ENCODE assay signal across 6 cellular contexts in the genomic region with DNA sequence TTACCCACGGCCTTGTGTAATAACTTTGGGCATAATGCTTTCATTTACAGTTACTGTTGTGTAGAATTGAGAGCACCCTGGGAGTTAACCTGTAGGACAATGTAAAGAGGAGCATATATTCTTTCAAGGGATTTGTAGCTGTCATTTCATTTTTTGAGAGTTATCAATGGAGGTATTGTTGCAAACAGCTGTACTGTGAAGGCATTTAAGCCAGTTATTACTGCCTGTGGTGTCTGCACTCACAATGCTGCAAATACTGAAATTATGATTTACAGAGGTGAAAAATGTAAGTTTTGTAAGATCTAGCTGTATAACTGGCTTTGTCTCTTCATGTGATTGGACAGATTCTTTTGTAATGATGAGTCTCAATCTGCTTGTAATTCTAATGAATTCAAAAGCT.
"Had no signal": no experiment of that assay in that cellular context is flagged by ENCODE, and none has a peak within 500 bp of the region (broad histone marks: within the 10 kb centered on the region; RNA-seq: fewer than 3 reads in every experiment).

No MANE protein-coding gene starts in this region.

- H3K4me1 Mint-ChIP-seq: GM23338, IgD-negative memory B cell had no signal

- H3K27me3 Mint-ChIP-seq: IgD-negative memory B cell had no signal

- H3K4me3 Mint-ChIP-seq: GM23338, H9, IgD-negative memory B cell had no signal

- H3K4me3 ChIP-seq: GM23338 had no signal

- H2AFZ ChIP-seq: GM23338 had no signal

- H3K4me2 ChIP-seq: GM23338 had no signal

- H3K36me3 Mint-ChIP-seq: IgD-negative memory B cell had no signal

- ATAC-seq: GM23338, HepG2 had no signal

- DNase-seq: H9, KBM-7 had no signal

- H3K27ac Mint-ChIP-seq: GM23338, H9, IgD-negative memory B cell had no signal

- H3K27ac ChIP-seq: HL-60 had no signal
